ENCODE assay signal across 20 cellular contexts in genomic region chr6:16216501-16217155, GRCh38. TPM values are rescaled to one million over a fixed set of nuclear protein-coding genes. Genes with fewer than 3 reads are reported as not detected.
A peak's percentile ranks its signal among the peaks of the same experiment; 100 is the strongest.
DNase-seq lines count a peak whose midpoint lies in the region; FAIRE-seq and TF ChIP-seq lines count a peak whose summit lies in the region.
"Had no signal": no experiment of that assay in that cellular context is flagged by ENCODE, and none has a peak within 500 bp of the region (broad histone marks: within the 10 kb centered on the region; RNA-seq: fewer than 3 reads in every experiment).

No MANE protein-coding gene starts in this region.

- no peaks in the 10 kb centered on the region for H3K36me3 Mint-ChIP-seq in Caco-2 (ENCODE audit: insufficient read depth, unreplicated experiment)
- H3K36me3 Mint-ChIP-seq: immature natural killer cell had no signal

- H3K36me3 ChIP-seq in Caco-2 (ENCODE audit: control insufficient read depth, insufficient read depth, low read length) (no peaks in the 10 kb centered on the region), right atrium auricular region (no peaks in the 10 kb centered on the region), rectal smooth muscle tissue (ENCODE audit: control insufficient read depth, insufficient read depth, low read length) (no peaks in the 10 kb centered on the region), HAP-1 (replicated peaks) (no peaks in the 10 kb centered on the region)

- H3K27ac ChIP-seq in right atrium auricular region (peak overlapping the region in 1 of 2 donors; percentile 31), rectal smooth muscle tissue (ENCODE audit: low read depth, low read length) (no peak overlapping the region)

- no peak for DNase-seq in Caco-2
- DNase-seq in choroid plexus epithelial cell (ENCODE audit: low read depth) = no peak
- peak; percentile 56 for DNase-seq in right atrium auricular region (ENCODE audit: low spot score)
- no peak for DNase-seq in NCI-H2227 (lab: John Stamatoyannopoulos, UW; ENCODE audit: unreplicated experiment)
- no peak for DNase-seq in HAP-1 (ENCODE audit: low spot score in 2 of 2)
- DNase-seq in frontal cortex (ENCODE audit: low spot score in 2 of 2) = no peak
- no peak for DNase-seq in DMS53 (lab: John Stamatoyannopoulos, UW)
- DNase-seq: activated CD4-positive, alpha-beta T cell treated with anti-CD3 and anti-CD28 coated beads for 48 hours; activated T-cell treated with anti-CD3 and anti-CD28 coated beads, Interleukin-2, amount 50 U/mL, for 72 hours; amygdala; effector CD4-positive, alpha-beta T cell; foreskin melanocyte; GF-D8; immature natural killer cell; NCI-H2081; NK-92 treated with Interleukin-12 subunit alpha and Interleukin-12 subunit beta, amount 100 ng/mL, for 24 hours; SIG-M5; stimulated activated CD4-positive, alpha-beta T cell treated with anti-CD3 and anti-CD28 coated beads, Interleukin-4, amount 100 ng/mL, for 1 hour; T-helper 9 cell had no signal

- H3K4me3 Mint-ChIP-seq in Caco-2 (ENCODE audit: unreplicated experiment) = no peak overlapping the region
- H3K4me3 Mint-ChIP-seq: activated T-cell treated with anti-CD3 and anti-CD28 coated beads, Interleukin-2, amount 50 U/mL, for 72 hours had no signal

- POLR2A ChIA-PET in Caco-2 (lab: Charles Lee) = no interaction called here

- H3K9me3 ChIP-seq in Caco-2 = no peaks in the 10 kb centered on the region
- H3K9me3 ChIP-seq in right atrium auricular region = no peaks in the 10 kb centered on the region
- H3K9me3 ChIP-seq in HAP-1 = no peaks in the 10 kb centered on the region

- H3K4me1 ChIP-seq in Caco-2 (no peaks in the 10 kb centered on the region; the same call in 1 of the 2 replicates), right atrium auricular region (peaks cover 0 to 22% of the 10 kb centered on the region in 2 donors), rectal smooth muscle tissue (ENCODE audit: control insufficient read depth, insufficient read depth, low read length) (no peaks in the 10 kb centered on the region), HAP-1 (no peaks in the 10 kb centered on the region)

- H3K4me3 ChIP-seq in Caco-2 (ENCODE audit: low read depth, low read length) (no peak overlapping the region), choroid plexus epithelial cell (ENCODE audit: low read depth, low read length) (peak overlapping the region; percentile 34), right atrium auricular region (peak overlapping the region; percentile 16 to 33), rectal smooth muscle tissue (ENCODE audit: low read length) (peak overlapping the region; percentile 27), HAP-1 (no peak overlapping the region)

- no peaks in the 10 kb centered on the region for H3K9me3 Mint-ChIP-seq in Caco-2 (ENCODE audit: unreplicated experiment)
- H3K9me3 Mint-ChIP-seq: activated T-cell treated with anti-CD3 and anti-CD28 coated beads, Interleukin-2, amount 50 U/mL, for 72 hours; immature natural killer cell had no signal

- intact Hi-C loops in Caco-2 (cut with micrococcal nuclease; ENCODE audit: unreplicated experiment) = no loop called here

- H3K9ac ChIP-seq in rectal smooth muscle tissue (ENCODE audit: low read length) = no peak overlapping the region

- peak overlapping the region; percentile 42 for H3K27ac Mint-ChIP-seq in Caco-2 (ENCODE audit: unreplicated experiment)
- H3K27ac Mint-ChIP-seq: activated T-cell treated with anti-CD3 and anti-CD28 coated beads, Interleukin-2, amount 50 U/mL, for 72 hours; immature natural killer cell had no signal

- TF ChIP-seq CTCF in Caco-2 (IDR thresholded peaks at IDR 0.05; ENCODE audit: insufficient read depth in 1 of 2, low read depth in 1 of 2, low read length in 1 of 2, severe bottlenecking in 1 of 2, unreplicated experiment in 1 of 2) = no peak
- TF ChIP-seq CTCF in choroid plexus epithelial cell (conservative IDR thresholded peaks at IDR 0.05; ENCODE audit: low read depth, low read length) = no peak
- TF ChIP-seq CTCF in right atrium auricular region (IDR thresholded peaks at IDR 0.05) = no peak

- FAIRE-seq in frontal cortex (lab: Jason Lieb, UNC) = no peak

- no peaks in the 10 kb centered on the region for H3K4me1 Mint-ChIP-seq in Caco-2 (ENCODE audit: low read depth, unreplicated experiment)

- H3K27me3 Mint-ChIP-seq in Caco-2 (ENCODE audit: insufficient read depth, unreplicated experiment) = no peaks in the 10 kb centered on the region

- H3K27me3 ChIP-seq in Caco-2 (replicated peaks; ENCODE audit: control insufficient read depth, insufficient read depth, low read length) (no peaks in the 10 kb centered on the region), right atrium auricular region (no peaks in the 10 kb centered on the region), rectal smooth muscle tissue (ENCODE audit: control insufficient read depth, insufficient read depth, low read length) (no peaks in the 10 kb centered on the region), HAP-1 (ENCODE audit: low read depth) (no peaks in the 10 kb centered on the region)

- no TSS peak for BruUV-seq in Caco-2 (replicated peaks; lab: Mats Ljungman, UMichigan)

- CTCF ChIA-PET in Caco-2 (lab: Charles Lee) = interaction anchor here (0.5 kb wide), 1 partner anchor 523 kb away, joined by 5 read pairs; no protein-coding TSS in a partner anchor

- in situ Hi-C loops in HAP-1 (cut with MboI; ENCODE audit: low sequenced_read_pairs) = no loop called here

RNA-seq across cellular contexts. Expression of gene GMPR, which starts 21.8 kb away (rescaled TPM):
- total RNA-seq in Caco-2 (2022) (1.1 and 1.3 TPM in 2 replicates), right atrium auricular region (10 to 100 TPM; 70.1 to 89.5 TPM), frontal cortex (2.4 TPM)
- total RNA-seq: activated T-cell treated with anti-CD3 and anti-CD28 coated beads, Interleukin-2, amount 50 U/mL, for 72 hours had no signal

Comparison
In these comparisons a context has a peak if more than half of its experiments do, and no peak if none do; other contexts are left out.
1. H3K4me3 ChIP-seq: peak in choroid plexus epithelial cell (single experiment), right atrium auricular region (2 of 2) and rectal smooth muscle tissue (single experiment); none in Caco-2 (single experiment) and HAP-1 (single experiment).
2. RNA of gene GMPR, which starts 21.8 kb away (total RNA-seq): 70.1 to 89.5 TPM in right atrium auricular region; 2.4 TPM in frontal cortex (single experiment) and 1.1 to 1.3 TPM in Caco-2; every median in the first group is over 10 times any median in the second.